In genomic region chr15:101446527-101447167, GRCh38 we compare ENCODE assay signal across 11 cellular contexts. TPM values are rescaled to one million over a fixed set of nuclear protein-coding genes. Genes with fewer than 3 reads are reported as not detected.
DNase-seq lines count a peak whose midpoint lies in the region; ATAC-seq, FAIRE-seq and TF ChIP-seq lines count a peak whose summit lies in the region.
"Had no signal": no experiment of that assay in that cellular context is flagged by ENCODE, and none has a peak within 500 bp of the region (broad histone marks: within the 10 kb centered on the region; RNA-seq: fewer than 3 reads in every experiment).

No MANE protein-coding gene starts in this region.

- peak overlapping the region; percentile 66 for H4K8ac ChIP-seq in mesenchymal stem cell (ENCODE audit: low read length)

- no peaks in the 10 kb centered on the region for H3K79me1 ChIP-seq in mesenchymal stem cell (replicated peaks; ENCODE audit: low read length, poor library complexity, severe bottlenecking)

- TF ChIP-seq CTCF in endothelial cell of umbilical vein (IDR thresholded peaks at IDR 0.05; ENCODE audit: extremely low read depth in 1 of 2, insufficient read depth in 1 of 2, low read depth in 1 of 2, low read length in 2 of 2) (no peak), MM.1S (IDR thresholded peaks at IDR 0.05; ENCODE audit: low read length) (no peak)

- intact Hi-C loops in endothelial cell of umbilical vein (cut with micrococcal nuclease) = loop anchor here (1.0 to 5.0 kb wide), 4 partner anchors 41 to 196 kb away; partner anchors contain the start of genes PCSK6 and SNRPA1

- peak overlapping the region in 10 of 11 experiments; percentile 15 to 81 (median 58); a peak in 17 of 22 replicates for H3K9ac ChIP-seq in BLaER1 treated with 17β-estradiol and CSF1 and Interleukin-3, amounts not matched to agents 10 nM and 100 nM
- H3K9ac ChIP-seq in endothelial cell of umbilical vein (replicated peaks; ENCODE audit: extremely low read depth, insufficient read depth, low read length) = peak overlapping the region; percentile 59
- peak overlapping the region; percentile 40 for H3K9ac ChIP-seq in mesenchymal stem cell (ENCODE audit: low read length)
- no peak overlapping the region for H3K9ac ChIP-seq in MM.1S (ENCODE audit: low read length)

- 0 out of 22 replicates have a peak, but pooled peaks cover 0 to 11% (median 0%) of the 10 kb centered on the region in 11 experiments for H3K36me3 ChIP-seq in BLaER1 treated with 17β-estradiol and CSF1 and Interleukin-3, amounts not matched to agents 10 nM and 100 nM
- H3K36me3 ChIP-seq in endothelial cell of umbilical vein (ENCODE audit: control insufficient read depth in 2 of 2, extremely low read depth in 1 of 2, insufficient read depth in 2 of 2, low read length in 2 of 2) = no peaks in the 10 kb centered on the region
- no peaks in the 10 kb centered on the region for H3K36me3 ChIP-seq in mesenchymal stem cell (ENCODE audit: control insufficient read depth in 1 of 2, insufficient read depth in 2 of 2, low read depth in 1 of 2, low read length in 2 of 2)
- H3K36me3 ChIP-seq in MM.1S (replicated peaks; ENCODE audit: insufficient read depth, low read length) = no peaks in the 10 kb centered on the region
- H3K36me3 ChIP-seq: suprapubic skin had no signal

- peak overlapping the region; percentile 68 to 86 (median 84) for H3K4me2 ChIP-seq in BLaER1 treated with 17β-estradiol and CSF1 and Interleukin-3, amounts not matched to agents 10 nM and 100 nM
- H3K4me2 ChIP-seq in endothelial cell of umbilical vein (ENCODE audit: insufficient read depth, low read length) = peak overlapping the region; percentile 70
- no peak overlapping the region for H3K4me2 ChIP-seq in mesenchymal stem cell (ENCODE audit: low read length, poor library complexity, severe bottlenecking)
- H3K4me2 ChIP-seq in MM.1S (ENCODE audit: low read depth, low read length) = no peak overlapping the region

- no peaks in the 10 kb centered on the region for H3K9me2 ChIP-seq in MM.1S (replicated peaks; ENCODE audit: insufficient read depth, low read length)

- H3K4ac ChIP-seq in mesenchymal stem cell (ENCODE audit: low read depth in 1 of 2, low read length in 2 of 2) = peak overlapping the region; percentile 19 to 24

- H3K9me1 ChIP-seq in endothelial cell of umbilical vein (replicated peaks; ENCODE audit: control insufficient read depth, extremely low read depth, insufficient read depth, low read length) = no peaks in the 10 kb centered on the region

- no peak overlapping the region for H2BK120ac ChIP-seq in mesenchymal stem cell (ENCODE audit: low read depth, low read length)

- no peak for TF ChIP-seq POLR2A in endothelial cell of umbilical vein (IDR thresholded peaks at IDR 0.05; ENCODE audit: low read depth, low read length)

- peak overlapping the region; percentile 85 for H4K91ac ChIP-seq in mesenchymal stem cell (ENCODE audit: low read length)

- dilution Hi-C loops in endothelial cell of umbilical vein (cut with MboI; ENCODE audit: extremely low pct_ligation_motif_present, low sequenced_read_pairs) = no loop called here

- peak overlapping the region in 3 of 10 experiments; percentile 15 to 33 (median 21); a peak in 5 of 20 replicates for H3K4me3 ChIP-seq in BLaER1 treated with 17β-estradiol and CSF1 and Interleukin-3, amounts not matched to agents 10 nM and 100 nM
- H3K4me3 ChIP-seq in endothelial cell of umbilical vein (replicated peaks in 1 of 3; ENCODE audit: insufficient read depth in 1 of 3, low read depth in 1 of 3, low read length in 3 of 3) (no peak overlapping the region), mesenchymal stem cell (ENCODE audit: insufficient read depth in 1 of 2, low read depth in 1 of 2, low read length in 2 of 2) (peak overlapping the region in 1 of 2 experiments; percentile 4), MM.1S (ENCODE audit: low read length) (no peak overlapping the region)
- H3K4me3 ChIP-seq: suprapubic skin had no signal

- POLR2A ChIA-PET in endothelial cell of umbilical vein (lab: Charles Lee) = no interaction called here

- H2BK5ac ChIP-seq in mesenchymal stem cell (ENCODE audit: low read depth, low read length, poor library complexity, severe bottlenecking) = no peak overlapping the region

- no peak overlapping the region for H2BK15ac ChIP-seq in mesenchymal stem cell (ENCODE audit: low read depth, poor library complexity, severe bottlenecking)

- peaks cover 15 to 27% (median 20%) of the 10 kb centered on the region in 11 experiments for H3K9me3 ChIP-seq in BLaER1 treated with 17β-estradiol and CSF1 and Interleukin-3, amounts not matched to agents 10 nM and 100 nM (replicated peaks in 1 of 11)
- H3K9me3 ChIP-seq in endothelial cell of umbilical vein (replicated peaks; ENCODE audit: control insufficient read depth, insufficient read depth, low read length) (no peaks in the 10 kb centered on the region), mesenchymal stem cell (ENCODE audit: control insufficient read depth, low read length) (no peaks in the 10 kb centered on the region), MM.1S (replicated peaks; ENCODE audit: insufficient read depth, low read length) (no peaks in the 10 kb centered on the region)
- H3K9me3 ChIP-seq: suprapubic skin had no signal

- DNase-seq in HT1080 (ENCODE audit: low read depth) = peak; percentile 73
- no peak for DNase-seq in endothelial cell of umbilical vein (ENCODE audit: low read depth, low spot score)
- peak; percentile 84 for DNase-seq in mesenchymal stem cell
- no peak for DNase-seq in NOMO-1 treated with DMSO at 0.1 percent for 48 hours (lab: John Stamatoyannopoulos, UW; ENCODE audit: unreplicated experiment)
- no peak for DNase-seq in MM.1S
- no peak for DNase-seq in NCI-H1105 (lab: John Stamatoyannopoulos, UW)
- DNase-seq: effector memory CD8-positive, alpha-beta T cell; midbrain had no signal

- peak overlapping the region in 10 of 11 experiments; percentile 63 to 93 (median 78); a peak in 20 of 22 replicates for H3K27ac ChIP-seq in BLaER1 treated with 17β-estradiol and CSF1 and Interleukin-3, amounts not matched to agents 10 nM and 100 nM
- H3K27ac ChIP-seq in endothelial cell of umbilical vein (ENCODE audit: insufficient read depth, low read depth, low read length) (peak overlapping the region; percentile 87), mesenchymal stem cell (ENCODE audit: low read length, poor library complexity, severe bottlenecking) (no peak overlapping the region), MM.1S (ENCODE audit: low read length) (no peak overlapping the region)

- H3K14ac ChIP-seq in mesenchymal stem cell (ENCODE audit: low read length in 2 of 2) = peak overlapping the region in 1 of 2 experiments; percentile 92

- H3K4me1 ChIP-seq in BLaER1 treated with 17β-estradiol and CSF1 and Interleukin-3, amounts not matched to agents 10 nM and 100 nM = peaks cover 59 to 71% (median 64%) of the 10 kb centered on the region in 10 experiments
- H3K4me1 ChIP-seq in endothelial cell of umbilical vein (ENCODE audit: control insufficient read depth, extremely low read depth, insufficient read depth, low read length) (peaks cover 18% of the 10 kb centered on the region), mesenchymal stem cell (ENCODE audit: control insufficient read depth, insufficient read depth, low read depth, low read length) (no peaks in the 10 kb centered on the region), MM.1S (ENCODE audit: low read length) (no peaks in the 10 kb centered on the region)

- peak overlapping the region; percentile 69 to 97 for H2BK12ac ChIP-seq in mesenchymal stem cell (ENCODE audit: low read length in 2 of 2)

- H2AFZ ChIP-seq in endothelial cell of umbilical vein (ENCODE audit: low read depth, low read length) (peak overlapping the region; percentile 42), mesenchymal stem cell (ENCODE audit: low read depth, low read length) (no peak overlapping the region), MM.1S (ENCODE audit: low read length) (no peak overlapping the region)

- no peaks in the 10 kb centered on the region for H3F3A ChIP-seq in MM.1S (ENCODE audit: insufficient read depth, low read length)

- no peaks in the 10 kb centered on the region for H4K20me1 ChIP-seq in BLaER1 treated with 17β-estradiol and CSF1 and Interleukin-3, amounts not matched to agents 10 nM and 100 nM
- H4K20me1 ChIP-seq in endothelial cell of umbilical vein (replicated peaks; ENCODE audit: control insufficient read depth, extremely low read depth, insufficient read depth, low read length) (no peaks in the 10 kb centered on the region), MM.1S (ENCODE audit: insufficient read depth, low read length) (no peaks in the 10 kb centered on the region)

- H3K18ac ChIP-seq in mesenchymal stem cell (ENCODE audit: low read depth in 1 of 2, low read length in 2 of 2) = peak overlapping the region in 1 of 2 experiments; percentile 77

- WGBS in mesenchymal stem cell = 30% methylated on average over 12 of the region's 12 CpGs

- no peak for FAIRE-seq in endothelial cell of umbilical vein (lab: Jason Lieb, UNC)

- no peak overlapping the region for H3K23ac ChIP-seq in mesenchymal stem cell (ENCODE audit: low read length in 2 of 2)

- BruUV-seq in endothelial cell of umbilical vein (replicated peaks; lab: Mats Ljungman, UMichigan) = TSS peak; percentile 93

- no peaks in the 10 kb centered on the region for H3K27me3 ChIP-seq in BLaER1 treated with 17β-estradiol and CSF1 and Interleukin-3, amounts not matched to agents 10 nM and 100 nM
- H3K27me3 ChIP-seq in endothelial cell of umbilical vein (ENCODE audit: control insufficient read depth in 2 of 2, insufficient read depth in 2 of 2, low read length in 2 of 2) = peaks cover 0 to 1% of the 10 kb centered on the region in 2 experiments
- H3K27me3 ChIP-seq in mesenchymal stem cell (ENCODE audit: control insufficient read depth in 1 of 2, insufficient read depth in 1 of 2, low read length in 2 of 2) = no peaks in the 10 kb centered on the region
- 0 out of 2 replicates have a peak, but pooled peaks cover under 1% of the 10 kb centered on the region for H3K27me3 ChIP-seq in MM.1S (replicated peaks; ENCODE audit: insufficient read depth, low read length)
- H3K27me3 ChIP-seq: suprapubic skin had no signal

- CTCF ChIA-PET in endothelial cell of umbilical vein (lab: Charles Lee) = interaction anchor here (0.9 to 1.9 kb wide), 2 partner anchors 55 to 195 kb away, joined by 4 to 14 read pairs; no protein-coding TSS in a partner anchor

- ATAC-seq in HG03139 (IDR thresholded peaks at IDR 0.05; ENCODE audit: unreplicated experiment) = no peak
- ATAC-seq: effector memory CD8-positive, alpha-beta T cell had no signal

- H3K79me2 ChIP-seq in endothelial cell of umbilical vein (ENCODE audit: control insufficient read depth, insufficient read depth, low read length) = no peaks in the 10 kb centered on the region
- H3K79me2 ChIP-seq in MM.1S (ENCODE audit: low read length) = no peaks in the 10 kb centered on the region

- no peak overlapping the region for H2AK5ac ChIP-seq in mesenchymal stem cell (ENCODE audit: low read length, severe bottlenecking)

RNA-seq across cellular contexts. Expression of gene PCSK6, which starts 42.9 kb away (rescaled TPM):
- 15.1 and 19.8 TPM in 2 replicates for total RNA-seq in HT1080 (2014; rRNA removed; shearing (Covaris generic))
- polyA plus RNA-seq in HT1080 (2015; cell fraction: cytosol; rRNA removed) = 35.5 and 37.6 TPM in 2 replicates
- polyA plus RNA-seq in HT1080 (2015; cell fraction: nucleus; rRNA removed) = 35.8 and 37.1 TPM in 2 replicates
- 0.69 and 0.72 TPM in 2 replicates for total RNA-seq in endothelial cell of umbilical vein
- polyA plus RNA-seq in endothelial cell of umbilical vein = 0.18 and 0.33 TPM in 2 replicates
- polyA plus RNA-seq in endothelial cell of umbilical vein (2011; cell fraction: cytosol; rRNA removed) = 0.18 and 0.32 TPM in 2 replicates
- polyA plus RNA-seq in endothelial cell of umbilical vein (2011; cell fraction: nucleus; rRNA removed) = 0.12 and 0.35 TPM in 2 replicates
- 0.57 and 0.72 TPM in 2 replicates for polyA plus RNA-seq in endothelial cell of umbilical vein (2012)
- 0.87 and 1.0 TPM in 2 replicates for polyA minus RNA-seq in endothelial cell of umbilical vein
- 22.8 TPM for polyA minus RNA-seq in endothelial cell of umbilical vein (2011; cell fraction: cytosol; rRNA and poly(A)+ RNA removed)
- not detected in 2 replicates for polyA minus RNA-seq in endothelial cell of umbilical vein (2011; cell fraction: nucleus; rRNA and poly(A)+ RNA removed)
- polyA plus RNA-seq in mesenchymal stem cell (2013, experiment 1 of 2) = 49.7 TPM
- polyA plus RNA-seq in mesenchymal stem cell (2013, experiment 2 of 2) = 51.6 TPM

Comparison
In these comparisons a context has a peak if more than half of its experiments do, and no peak if none do; other contexts are left out.
1. H3K27ac ChIP-seq: peak in BLaER1 treated with 17β-estradiol and CSF1 and Interleukin-3, amounts not matched to agents 10 nM and 100 nM (10 of 11) and endothelial cell of umbilical vein (single experiment); none in mesenchymal stem cell (single experiment) and MM.1S (single experiment).
2. H3K4me2 ChIP-seq: peak in BLaER1 treated with 17β-estradiol and CSF1 and Interleukin-3, amounts not matched to agents 10 nM and 100 nM (11 of 11) and endothelial cell of umbilical vein (single experiment); none in mesenchymal stem cell (single experiment) and MM.1S (single experiment).
3. DNase-seq: peak in HT1080 (single experiment) and mesenchymal stem cell (single experiment); none in endothelial cell of umbilical vein (single experiment), NOMO-1 treated with DMSO at 0.1 percent for 48 hours (single experiment), MM.1S (single experiment) and NCI-H1105 (single experiment).